8 cellular contexts compared by ENCODE assay signal in the genomic region with DNA sequence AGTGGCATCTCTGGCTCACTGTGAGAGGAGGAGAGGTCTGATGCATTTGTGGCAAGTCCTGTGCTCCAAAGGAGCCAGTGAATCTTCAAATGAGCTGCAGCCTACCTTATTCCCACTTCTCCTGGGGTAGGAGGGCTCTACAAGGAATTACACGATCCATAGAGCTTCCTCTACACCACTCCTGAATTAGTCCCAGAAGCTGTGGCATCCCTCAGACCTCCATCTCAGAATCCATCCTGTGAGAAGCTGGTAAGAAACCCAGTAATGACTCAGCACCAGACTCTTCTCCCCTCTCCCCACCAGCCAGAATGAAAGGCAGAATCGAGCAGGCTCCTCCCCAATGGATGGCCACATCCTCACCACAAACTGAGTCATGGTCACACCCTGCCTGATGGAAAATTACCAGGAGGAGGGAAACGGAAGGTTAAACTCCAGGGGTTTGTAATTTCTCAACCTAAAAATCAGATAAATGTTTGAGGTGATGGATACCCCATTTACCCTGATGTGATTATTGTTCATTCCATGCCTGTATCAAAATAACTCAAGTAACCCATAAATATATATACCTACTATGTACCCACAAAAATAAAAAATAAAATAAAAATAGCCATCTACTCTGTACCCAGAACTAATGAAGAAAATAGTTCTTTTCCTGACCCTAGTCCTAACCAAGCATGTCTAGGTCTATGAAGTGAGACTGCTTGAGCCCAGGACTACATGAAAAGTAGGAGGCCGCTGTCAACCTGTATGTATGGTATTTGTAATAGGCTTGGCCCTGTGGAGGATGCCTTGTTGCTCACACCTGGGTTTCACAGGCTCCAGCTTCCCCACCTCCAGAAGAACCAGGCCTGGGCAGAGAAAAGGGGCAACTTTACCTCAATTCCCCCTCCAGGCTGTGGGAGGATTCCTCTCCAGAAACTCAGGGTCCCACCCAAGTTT. TPM values are rescaled to one million over a fixed set of nuclear protein-coding genes. Genes with fewer than 3 reads are reported as not detected.
DNase-seq lines count a peak whose midpoint lies in the region; ATAC-seq and TF ChIP-seq lines count a peak whose summit lies in the region.

No MANE protein-coding gene starts in this region.

- no peaks in the 10 kb centered on the region for H3K27me3 ChIP-seq in gastroesophageal sphincter

- ATAC-seq in GM18502 (IDR thresholded peaks at IDR 0.05; ENCODE audit: poor library complexity, unreplicated experiment), result peak; percentile 82
- peak; percentile 75 for ATAC-seq in HG02870 (IDR thresholded peaks at IDR 0.05; ENCODE audit: unreplicated experiment)
- peak; percentile 94 for ATAC-seq in gastroesophageal sphincter

- intact Hi-C loops in activated T-helper 1 cell treated with anti-CD3 and anti-CD28 coated beads, Interleukin-12 subunit alpha, Interleukin-12 subunit beta, Interleukin-2, Interleukin-4 antibody, amounts not matched to agents 30 ng/mL and 10 ng/mL and 1 ng/mL, durations not matched to agents 14 hours and 24 hours and 36 hours (cut with micrococcal nuclease), result loop anchor here (1.0 kb wide), 2 partner anchors 9 to 35 kb away; a partner anchor contains a TSS

- no peak for TF ChIP-seq CTCF in gastroesophageal sphincter (IDR thresholded peaks at IDR 0.05)

- no peak for TF ChIP-seq POLR2A in gastroesophageal sphincter (IDR thresholded peaks at IDR 0.05)

- peak; percentile 79 for DNase-seq in activated T-helper 1 cell treated with anti-CD3 and anti-CD28 coated beads, Interleukin-12 subunit alpha, Interleukin-12 subunit beta, Interleukin-2, Interleukin-4 antibody, amounts not matched to agents 30 ng/mL and 10 ng/mL and 1 ng/mL, durations not matched to agents 14 hours and 24 hours and 36 hours (ENCODE audit: low spot score)
- DNase-seq in stimulated activated CD4-positive, alpha-beta T cell treated with anti-CD3 and anti-CD28 coated beads, Interleukin-12 subunit alpha, Interleukin-12 subunit beta, amount 100 ng/mL, for 4 hours, result peak; percentile 56
- DNase-seq in NCI-H1930 (lab: John Stamatoyannopoulos, UW), result no peak
- DNase-seq in NCI-H2029 (lab: John Stamatoyannopoulos, UW), result no peak

- peaks cover 0 to 12% (median 5%) of the 10 kb centered on the region in 3 donors for H3K4me1 ChIP-seq in gastroesophageal sphincter

- H3K36me3 ChIP-seq in gastroesophageal sphincter, result peaks cover 0 to 40% of the 10 kb centered on the region in 2 donors

- no peak for TF ChIP-seq EP300 in gastroesophageal sphincter (IDR thresholded peaks at IDR 0.05)

- no peak overlapping the region for H3K4me3 ChIP-seq in gastroesophageal sphincter

- 37 to 71% methylated on average over 2 to 4 of the region's 4 CpGs for WGBS in gastroesophageal sphincter (ENCODE audit: low coverage in 1 of 2), 2 donors

- peak overlapping the region; percentile 82 for H3K4me3 Mint-ChIP-seq in activated T-helper 1 cell treated with anti-CD3 and anti-CD28 coated beads, Interleukin-12 subunit alpha, Interleukin-12 subunit beta, Interleukin-2, Interleukin-4 antibody, amounts not matched to agents 30 ng/mL and 10 ng/mL and 1 ng/mL, durations not matched to agents 14 hours and 24 hours and 36 hours

- no peaks in the 10 kb centered on the region for H3K9me3 Mint-ChIP-seq in activated T-helper 1 cell treated with anti-CD3 and anti-CD28 coated beads, Interleukin-12 subunit alpha, Interleukin-12 subunit beta, Interleukin-2, Interleukin-4 antibody, amounts not matched to agents 30 ng/mL and 10 ng/mL and 1 ng/mL, durations not matched to agents 14 hours and 24 hours and 36 hours

- H3K4me1 Mint-ChIP-seq in activated T-helper 1 cell treated with anti-CD3 and anti-CD28 coated beads, Interleukin-12 subunit alpha, Interleukin-12 subunit beta, Interleukin-2, Interleukin-4 antibody, amounts not matched to agents 30 ng/mL and 10 ng/mL and 1 ng/mL, durations not matched to agents 14 hours and 24 hours and 36 hours (ENCODE audit: low read depth), result peaks cover 54% of the 10 kb centered on the region

- no peaks in the 10 kb centered on the region for H3K9me3 ChIP-seq in gastroesophageal sphincter

- H3K27me3 Mint-ChIP-seq in activated T-helper 1 cell treated with anti-CD3 and anti-CD28 coated beads, Interleukin-12 subunit alpha, Interleukin-12 subunit beta, Interleukin-2, Interleukin-4 antibody, amounts not matched to agents 30 ng/mL and 10 ng/mL and 1 ng/mL, durations not matched to agents 14 hours and 24 hours and 36 hours (ENCODE audit: insufficient read depth), result no peaks in the 10 kb centered on the region

- peak overlapping the region in 3 of 4 donors; percentile 16 to 46 (median 44) for H3K27ac ChIP-seq in gastroesophageal sphincter

- peaks cover 24% of the 10 kb centered on the region for H3K36me3 Mint-ChIP-seq in activated T-helper 1 cell treated with anti-CD3 and anti-CD28 coated beads, Interleukin-12 subunit alpha, Interleukin-12 subunit beta, Interleukin-2, Interleukin-4 antibody, amounts not matched to agents 30 ng/mL and 10 ng/mL and 1 ng/mL, durations not matched to agents 14 hours and 24 hours and 36 hours (ENCODE audit: low read depth)

- H3K27ac Mint-ChIP-seq in activated T-helper 1 cell treated with anti-CD3 and anti-CD28 coated beads, Interleukin-12 subunit alpha, Interleukin-12 subunit beta, Interleukin-2, Interleukin-4 antibody, amounts not matched to agents 30 ng/mL and 10 ng/mL and 1 ng/mL, durations not matched to agents 14 hours and 24 hours and 36 hours, result peak overlapping the region; percentile 90

TF ChIP-seq in PFSK-1, 5 proteins besides CTCF, POLR2A, EP300 and RAD21:
- TF ChIP-seq, protein P1, sequence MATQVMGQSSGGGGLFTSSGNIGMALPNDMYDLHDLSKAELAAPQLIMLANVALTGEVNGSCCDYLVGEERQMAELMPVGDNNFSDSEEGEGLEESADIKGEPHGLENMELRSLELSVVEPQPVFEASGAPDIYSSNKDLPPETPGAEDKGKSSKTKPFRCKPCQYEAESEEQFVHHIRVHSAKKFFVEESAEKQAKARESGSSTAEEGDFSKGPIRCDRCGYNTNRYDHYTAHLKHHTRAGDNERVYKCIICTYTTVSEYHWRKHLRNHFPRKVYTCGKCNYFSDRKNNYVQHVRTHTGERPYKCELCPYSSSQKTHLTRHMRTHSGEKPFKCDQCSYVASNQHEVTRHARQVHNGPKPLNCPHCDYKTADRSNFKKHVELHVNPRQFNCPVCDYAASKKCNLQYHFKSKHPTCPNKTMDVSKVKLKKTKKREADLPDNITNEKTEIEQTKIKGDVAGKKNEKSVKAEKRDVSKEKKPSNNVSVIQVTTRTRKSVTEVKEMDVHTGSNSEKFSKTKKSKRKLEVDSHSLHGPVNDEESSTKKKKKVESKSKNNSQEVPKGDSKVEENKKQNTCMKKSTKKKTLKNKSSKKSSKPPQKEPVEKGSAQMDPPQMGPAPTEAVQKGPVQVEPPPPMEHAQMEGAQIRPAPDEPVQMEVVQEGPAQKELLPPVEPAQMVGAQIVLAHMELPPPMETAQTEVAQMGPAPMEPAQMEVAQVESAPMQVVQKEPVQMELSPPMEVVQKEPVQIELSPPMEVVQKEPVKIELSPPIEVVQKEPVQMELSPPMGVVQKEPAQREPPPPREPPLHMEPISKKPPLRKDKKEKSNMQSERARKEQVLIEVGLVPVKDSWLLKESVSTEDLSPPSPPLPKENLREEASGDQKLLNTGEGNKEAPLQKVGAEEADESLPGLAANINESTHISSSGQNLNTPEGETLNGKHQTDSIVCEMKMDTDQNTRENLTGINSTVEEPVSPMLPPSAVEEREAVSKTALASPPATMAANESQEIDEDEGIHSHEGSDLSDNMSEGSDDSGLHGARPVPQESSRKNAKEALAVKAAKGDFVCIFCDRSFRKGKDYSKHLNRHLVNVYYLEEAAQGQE (IDR thresholded peaks at IDR 0.05; ENCODE audit: insufficient read depth in 1 of 2, low read depth in 2 of 2, low read length in 2 of 2), result no peak
- TF ChIP-seq POLR2AphosphoS5 (IDR thresholded peaks at IDR 0.05; ENCODE audit: low read depth, low read length) (peak; percentile 46; the same call in 1 of the 2 replicates), TAF1 (IDR thresholded peaks at IDR 0.05; ENCODE audit: borderline replicate concordance, insufficient read depth, low read length) (peak; percentile 92; the same call in 1 of the 2 replicates), FOXP2 (optimal IDR thresholded peaks at IDR 0.05; ENCODE audit: borderline replicate concordance, extremely low read depth, extremely low read length, insufficient read depth) (no peak), SIN3A (IDR thresholded peaks at IDR 0.05; ENCODE audit: borderline replicate concordance, insufficient read depth, low read length) (peak; percentile 68; the same call in 1 of the 2 replicates)
TF ChIP-seq in PFSK-1: peak in this region for 3.

RNA-seq across cellular contexts. Expression of a gene that starts 6.6 kb away (rescaled TPM):
- 1,150 TPM for polyA plus RNA-seq in PFSK-1 (2012; ENCODE audit: insufficient read length, low read depth)
- 2,409 and 2,442 TPM in 2 replicates for total RNA-seq in activated T-helper 1 cell treated with anti-CD3 and anti-CD28 coated beads, Interleukin-12 subunit alpha, Interleukin-12 subunit beta, Interleukin-2, Interleukin-4 antibody, amounts not matched to agents 30 ng/mL and 10 ng/mL and 1 ng/mL, durations not matched to agents 14 hours and 24 hours and 36 hours
- 100 to 1,000 TPM; 343 to 646 (median 543) TPM for total RNA-seq in gastroesophageal sphincter

RNA-seq across cellular contexts. Expression of a gene that starts 34.8 kb away (rescaled TPM):
- polyA plus RNA-seq in PFSK-1 (2012; ENCODE audit: insufficient read length, low read depth), result 61.6 TPM
- total RNA-seq in activated T-helper 1 cell treated with anti-CD3 and anti-CD28 coated beads, Interleukin-12 subunit alpha, Interleukin-12 subunit beta, Interleukin-2, Interleukin-4 antibody, amounts not matched to agents 30 ng/mL and 10 ng/mL and 1 ng/mL, durations not matched to agents 14 hours and 24 hours and 36 hours, result 79.3 and 87.1 TPM in 2 replicates
- total RNA-seq in gastroesophageal sphincter, result 10 to 100 TPM; 38.2 to 98.7 (median 71.4) TPM

RNA-seq across cellular contexts. Expression of a gene that starts 40.0 kb away (rescaled TPM):
- polyA plus RNA-seq in PFSK-1 (2012; ENCODE audit: insufficient read length, low read depth), result not detected
- 0.21 TPM in 1 of 2 replicates, not detected in the other for total RNA-seq in activated T-helper 1 cell treated with anti-CD3 and anti-CD28 coated beads, Interleukin-12 subunit alpha, Interleukin-12 subunit beta, Interleukin-2, Interleukin-4 antibody, amounts not matched to agents 30 ng/mL and 10 ng/mL and 1 ng/mL, durations not matched to agents 14 hours and 24 hours and 36 hours
- under 1 TPM in 2 of 4 donors, not detected in 2; 0.39 to 0.64 TPM for total RNA-seq in gastroesophageal sphincter

Comparison
In these comparisons a context has a peak if more than half of its experiments do, and no peak if none do; other contexts are left out.
1. DNase-seq: peak in activated T-helper 1 cell treated with anti-CD3 and anti-CD28 coated beads, Interleukin-12 subunit alpha, Interleukin-12 subunit beta, Interleukin-2, Interleukin-4 antibody, amounts not matched to agents 30 ng/mL and 10 ng/mL and 1 ng/mL, durations not matched to agents 14 hours and 24 hours and 36 hours (single experiment) and stimulated activated CD4-positive, alpha-beta T cell treated with anti-CD3 and anti-CD28 coated beads, Interleukin-12 subunit alpha, Interleukin-12 subunit beta, amount 100 ng/mL, for 4 hours (single experiment); none in NCI-H1930 (0 of 2) and NCI-H2029 (single experiment).
2. Peak in every context shown above with its lines, with median percentiles within 50 percentile points of each other: ATAC-seq.